Comparison of ENCODE assay signal across 22 cellular contexts in genomic region chr20:20536240-20536933, GRCh38.
"Had no signal": no experiment of that assay in that cellular context is flagged by ENCODE, and none has a peak within 500 bp of the region (broad histone marks: within the 10 kb centered on the region; RNA-seq: fewer than 3 reads in every experiment).

No MANE protein-coding gene starts in this region.

- FAIRE-seq: HTR-8/SVneo, K562, RCC 7860 had no signal

- H3K27ac Mint-ChIP-seq: IgD-negative memory B cell had no signal

- H3K27me3 Mint-ChIP-seq: IgD-negative memory B cell had no signal

- H3K9me3 ChIP-seq: SK-N-SH had no signal

- ATAC-seq: K562 had no signal

- H3K9me3 Mint-ChIP-seq: IgD-negative memory B cell had no signal

- H3K27ac ChIP-seq: HL-60, KMS-11 had no signal

- H3K4me3 Mint-ChIP-seq: IgD-negative memory B cell had no signal

- H3K4me3 ChIP-seq: K562 had no signal

- DNase-seq: Kasumi-1, MM.1S, NCI-H1436, NCI-H187, NCI-H2029, NCI-H2081 treated with DMSO at 0.1 percent for 48 hours, NCI-H2171, NCI-H226, NCI-H446, NCI-H510A, NCI-H524 treated with DMSO at 0.1 percent for 48 hours, NCI-H774, Right ventricle myocardium superior, RPMI8226, SK-N-SH, SW 1271 had no signal
